ENCODE assay signal across 19 cellular contexts in the genomic region with DNA sequence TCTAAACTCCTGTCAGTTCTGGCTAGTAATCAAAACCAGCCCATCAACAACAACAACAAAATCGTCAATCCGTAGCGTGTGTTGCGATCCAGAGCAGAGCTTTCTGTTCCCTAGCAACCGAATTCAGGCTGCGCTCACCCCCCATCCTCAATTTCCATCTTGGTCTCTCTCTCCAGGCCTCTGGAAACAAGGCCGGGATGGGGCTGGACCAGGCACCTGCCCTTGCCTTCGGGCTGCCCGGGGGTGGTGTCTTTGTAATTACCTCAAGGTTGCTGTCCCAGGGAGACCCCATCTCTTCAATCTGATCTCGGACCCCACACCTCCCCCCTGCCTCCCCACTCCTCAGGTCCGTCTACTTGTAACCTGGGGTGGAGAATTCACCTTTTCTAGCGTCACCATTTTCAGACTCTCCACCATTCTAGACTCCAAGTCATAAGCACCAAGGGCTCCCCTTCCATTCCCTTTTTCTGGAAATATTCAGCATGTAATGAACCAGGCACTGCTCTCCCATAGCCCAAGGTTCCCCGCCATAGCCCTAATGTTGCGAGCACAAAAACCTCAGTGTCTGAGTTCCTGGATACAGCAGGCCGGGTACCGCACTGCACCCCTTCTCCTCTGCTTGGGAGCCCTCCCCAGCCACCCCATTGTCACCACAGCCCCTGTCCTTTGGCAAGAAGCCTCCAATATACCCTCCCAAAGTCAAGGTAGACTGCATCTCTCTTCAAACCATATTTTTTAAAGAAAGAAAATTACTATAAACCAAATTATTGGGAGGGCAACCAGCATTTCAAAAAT.
DNase-seq lines count a peak whose midpoint lies in the region; ATAC-seq, FAIRE-seq and TF ChIP-seq lines count a peak whose summit lies in the region.
"Had no signal": no experiment of that assay in that cellular context is flagged by ENCODE, and none has a peak within 500 bp of the region (broad histone marks: within the 10 kb centered on the region; RNA-seq: fewer than 3 reads in every experiment).

No MANE protein-coding gene starts in this region.

- intact Hi-C loops in kidney (cut with DNase I) = no loop called here
- intact Hi-C loops in spleen (cut with DNase I; ENCODE audit: low total_unique reads) = no loop called here

- H3K27ac Mint-ChIP-seq in activated CD8-positive, alpha-beta memory T cell treated with anti-CD3 and anti-CD28 coated beads, Interleukin-2, amount 10 ng/mL, durations not matched to agents 7 days and 5 days = no peak overlapping the region
- H3K27ac Mint-ChIP-seq: CD8-positive, alpha-beta T cell had no signal

- no peak for TF ChIP-seq CTCF in Peyer's patch (IDR thresholded peaks at IDR 0.05)
- TF ChIP-seq CTCF in kidney (IDR thresholded peaks at IDR 0.05; ENCODE audit: borderline replicate concordance, extremely low read depth, insufficient read depth) = no peak
- TF ChIP-seq CTCF in spleen (IDR thresholded peaks at IDR 0.05 in 8 of 11, conservative IDR thresholded peaks at IDR 0.05 in 3 of 11) = no peak

- no peak overlapping the region for H3K27ac ChIP-seq in Peyer's patch
- no peak overlapping the region for H3K27ac ChIP-seq in kidney (ENCODE audit: low read depth in 2 of 2, low read length in 2 of 2)
- no peak overlapping the region for H3K27ac ChIP-seq in spleen
- H3K27ac ChIP-seq: SK-N-MC had no signal

- H3K9me3 ChIP-seq in Peyer's patch (no peaks in the 10 kb centered on the region), kidney (ENCODE audit: control insufficient read depth in 1 of 2, low read length in 2 of 2) (no peaks in the 10 kb centered on the region), spleen (no peaks in the 10 kb centered on the region)

- H3K4me1 ChIP-seq in Peyer's patch (no peaks in the 10 kb centered on the region), kidney (ENCODE audit: control insufficient read depth in 1 of 2, insufficient read depth in 1 of 2, low read depth in 1 of 2, low read length in 2 of 2) (no peaks in the 10 kb centered on the region), spleen (peaks cover 0 to 19% (median 10%) of the 10 kb centered on the region in 6 donors)

- ATAC-seq in activated CD8-positive, alpha-beta memory T cell treated with anti-CD3 and anti-CD28 coated beads, Interleukin-2, amount 10 ng/mL, durations not matched to agents 7 days and 5 days = no peak
- ATAC-seq in GM21723 (IDR thresholded peaks at IDR 0.05; ENCODE audit: unreplicated experiment) (no peak), GM18858 (IDR thresholded peaks at IDR 0.05; ENCODE audit: unreplicated experiment) (no peak)
- ATAC-seq: CD8-positive, alpha-beta T cell had no signal

- no peaks in the 10 kb centered on the region for H3K36me3 ChIP-seq in Peyer's patch
- no peaks in the 10 kb centered on the region for H3K36me3 ChIP-seq in kidney (ENCODE audit: control insufficient read depth in 1 of 2, insufficient read depth in 2 of 2, low read length in 2 of 2)
- no peaks in the 10 kb centered on the region for H3K36me3 ChIP-seq in spleen

- no peaks in the 10 kb centered on the region for H3K4me1 Mint-ChIP-seq in activated CD8-positive, alpha-beta memory T cell treated with anti-CD3 and anti-CD28 coated beads, Interleukin-2, amount 10 ng/mL, durations not matched to agents 7 days and 5 days

- no peak overlapping the region for H3K4me3 Mint-ChIP-seq in activated CD8-positive, alpha-beta memory T cell treated with anti-CD3 and anti-CD28 coated beads, Interleukin-2, amount 10 ng/mL, durations not matched to agents 7 days and 5 days
- H3K4me3 Mint-ChIP-seq: CD8-positive, alpha-beta T cell had no signal

- 67 to 76% (median 68%) methylated on average over 16 of the region's 16 CpGs for WGBS in spleen, 5 donors

- CTCF ChIA-PET in activated CD8-positive, alpha-beta memory T cell treated with anti-CD3 and anti-CD28 coated beads, Interleukin-2, amount 10 ng/mL, durations not matched to agents 7 days and 5 days (lab: Charles Lee) = no interaction called here

- peaks cover 38% of the 10 kb centered on the region for H3K27me3 Mint-ChIP-seq in activated CD8-positive, alpha-beta memory T cell treated with anti-CD3 and anti-CD28 coated beads, Interleukin-2, amount 10 ng/mL, durations not matched to agents 7 days and 5 days

- TF ChIP-seq POLR2A in Peyer's patch (IDR thresholded peaks at IDR 0.05) (no peak), spleen (IDR thresholded peaks at IDR 0.05) (no peak)

- DNase-seq in activated CD8-positive, alpha-beta memory T cell treated with anti-CD3 and anti-CD28 coated beads, Interleukin-2, amount 10 ng/mL, durations not matched to agents 7 days and 5 days = peak; percentile 16
- DNase-seq in activated CD8-positive, alpha-beta memory T cell treated with anti-CD3 and anti-CD28 coated beads, Interleukin-2, amount 50 U/mL, for 4 hours = no peak
- DNase-seq in Peyer's patch (peak in 2 of 3 donors; percentile 11 to 27), kidney (peak; percentile 57), spleen (peak; percentile 42)
- DNase-seq: 8988T; C1 segment of cervical spinal cord; CD8-positive, alpha-beta T cell; DMS153; Kasumi-1; NCI-H1694; NCI-H2081; NCI-H446; NCI-H526; SHP77 had no signal

- H3K9me3 Mint-ChIP-seq in activated CD8-positive, alpha-beta memory T cell treated with anti-CD3 and anti-CD28 coated beads, Interleukin-2, amount 10 ng/mL, durations not matched to agents 7 days and 5 days (ENCODE audit: low read depth) = no peaks in the 10 kb centered on the region
- H3K9me3 Mint-ChIP-seq: CD8-positive, alpha-beta T cell had no signal

- H3K9ac ChIP-seq in kidney (ENCODE audit: low read length in 2 of 2) = no peak overlapping the region

- no peak for FAIRE-seq in kidney (lab: Jason Lieb, UNC)
- FAIRE-seq: GM12891 had no signal

- H3K27me3 ChIP-seq in Peyer's patch = no peaks in the 10 kb centered on the region
- H3K27me3 ChIP-seq in spleen (replicated peaks in 1 of 7) = peaks cover 2 to 65% (median 36%) of the 10 kb centered on the region in 7 donors

- no peaks in the 10 kb centered on the region for H3K36me3 Mint-ChIP-seq in activated CD8-positive, alpha-beta memory T cell treated with anti-CD3 and anti-CD28 coated beads, Interleukin-2, amount 10 ng/mL, durations not matched to agents 7 days and 5 days
- H3K36me3 Mint-ChIP-seq: CD8-positive, alpha-beta T cell had no signal

- H3K4me3 ChIP-seq in Peyer's patch (no peak overlapping the region), kidney (ENCODE audit: low read length in 2 of 2) (no peak overlapping the region), spleen (no peak overlapping the region)
- H3K4me3 ChIP-seq: SK-N-MC had no signal
